8 cellular contexts compared by ENCODE assay signal in genomic region chr7:54933610-54934009, GRCh38.
DNase-seq lines count a peak whose midpoint lies in the region; ATAC-seq, FAIRE-seq and TF ChIP-seq lines count a peak whose summit lies in the region.

No MANE protein-coding gene starts in this region.

- FAIRE-seq in pancreas (lab: Jason Lieb, UNC), result no peak

- H3K9me3 Mint-ChIP-seq in activated CD4-positive, alpha-beta memory T cell treated with anti-CD3 and anti-CD28 coated beads for 36 hours, result peaks cover 12% of the 10 kb centered on the region

- H3K27me3 ChIP-seq in foreskin keratinocyte (no peaks in the 10 kb centered on the region), pancreas (no peaks in the 10 kb centered on the region)

- H3K27ac Mint-ChIP-seq in activated CD4-positive, alpha-beta memory T cell treated with anti-CD3 and anti-CD28 coated beads for 36 hours, result no peak overlapping the region

- no peaks in the 10 kb centered on the region for H3K9me3 ChIP-seq in pancreas

- CTCF ChIA-PET in activated CD4-positive, alpha-beta memory T cell treated with anti-CD3 and anti-CD28 coated beads for 36 hours (lab: Charles Lee), result no interaction called here

- TF ChIP-seq CTCF in AG09309 (IDR thresholded peaks at IDR 0.05; ENCODE audit: control insufficient read depth, insufficient read depth, low read depth, low read length, missing control alignments) (no peak), foreskin keratinocyte (conservative IDR thresholded peaks at IDR 0.05) (no peak), pancreas (IDR thresholded peaks at IDR 0.05) (no peak)

- POLR2A ChIA-PET in activated CD4-positive, alpha-beta memory T cell treated with anti-CD3 and anti-CD28 coated beads for 36 hours (lab: Charles Lee), result no interaction called here

- DNase-seq in AG09309 (ENCODE audit: low read depth) (no peak), foreskin keratinocyte (no peak), pancreas (no peak), NCI-H2171 treated with DMSO at 0.1 percent for 48 hours (lab: John Stamatoyannopoulos, UW) (no peak)
- no peak for DNase-seq in activated CD4-positive, alpha-beta T cell treated with anti-CD3 and anti-CD28 coated beads, Interleukin-2, amount 50 U/mL, for 1 hour
- DNase-seq in activated CD4-positive, alpha-beta memory T cell treated with anti-CD3 and anti-CD28 coated beads for 36 hours, result no peak

- H3K36me3 ChIP-seq in pancreas, result no peaks in the 10 kb centered on the region

- intact Hi-C loops in pancreas (cut with DNase I), result no loop called here
- intact Hi-C loops in activated CD4-positive, alpha-beta memory T cell treated with anti-CD3 and anti-CD28 coated beads for 36 hours (cut with micrococcal nuclease), result no loop called here

- no peaks in the 10 kb centered on the region for H3K4me1 ChIP-seq in foreskin keratinocyte
- peaks cover 5 to 11% (median 6%) of the 10 kb centered on the region in 3 donors for H3K4me1 ChIP-seq in pancreas

- H3K4me3 ChIP-seq in AG09309 (ENCODE audit: control insufficient read depth, low read depth, low read length), result peak overlapping the region; percentile 45
- peak overlapping the region in 3 of 4 donors; percentile 17 to 43 (median 35) for H3K4me3 ChIP-seq in pancreas

- WGBS in pancreas, 2 donors, result 5 to 11% methylated on average over 3 of the region's 3 CpGs

- H3K4me3 Mint-ChIP-seq in activated CD4-positive, alpha-beta memory T cell treated with anti-CD3 and anti-CD28 coated beads for 36 hours, result no peak overlapping the region

- peak; percentile 41 for ATAC-seq in SK-N-SH treated with all-trans-retinoic acid at 6 μM for 48 hours
- ATAC-seq in foreskin keratinocyte, result peak; percentile 7
- peak in 2 of 4 donors; percentile 4 for ATAC-seq in pancreas
- no peak for ATAC-seq in GM21786 (IDR thresholded peaks at IDR 0.05; ENCODE audit: unreplicated experiment)

- H3K27me3 Mint-ChIP-seq in activated CD4-positive, alpha-beta memory T cell treated with anti-CD3 and anti-CD28 coated beads for 36 hours, result peaks cover 41% of the 10 kb centered on the region

- no peaks in the 10 kb centered on the region for H3K4me1 Mint-ChIP-seq in activated CD4-positive, alpha-beta memory T cell treated with anti-CD3 and anti-CD28 coated beads for 36 hours (ENCODE audit: low read depth)

- H3K36me3 Mint-ChIP-seq in activated CD4-positive, alpha-beta memory T cell treated with anti-CD3 and anti-CD28 coated beads for 36 hours, result no peaks in the 10 kb centered on the region

- peak overlapping the region; percentile 7 for H3K27ac ChIP-seq in foreskin keratinocyte
- H3K27ac ChIP-seq in pancreas, result peak overlapping the region; percentile 32 to 71 (median 45)

TF ChIP-seq in SK-N-SH treated with all-trans-retinoic acid at 6 μM for 48 hours, 23 proteins besides CTCF, POLR2A, EP300 and RAD21:
- TF ChIP-seq, protein P1, sequence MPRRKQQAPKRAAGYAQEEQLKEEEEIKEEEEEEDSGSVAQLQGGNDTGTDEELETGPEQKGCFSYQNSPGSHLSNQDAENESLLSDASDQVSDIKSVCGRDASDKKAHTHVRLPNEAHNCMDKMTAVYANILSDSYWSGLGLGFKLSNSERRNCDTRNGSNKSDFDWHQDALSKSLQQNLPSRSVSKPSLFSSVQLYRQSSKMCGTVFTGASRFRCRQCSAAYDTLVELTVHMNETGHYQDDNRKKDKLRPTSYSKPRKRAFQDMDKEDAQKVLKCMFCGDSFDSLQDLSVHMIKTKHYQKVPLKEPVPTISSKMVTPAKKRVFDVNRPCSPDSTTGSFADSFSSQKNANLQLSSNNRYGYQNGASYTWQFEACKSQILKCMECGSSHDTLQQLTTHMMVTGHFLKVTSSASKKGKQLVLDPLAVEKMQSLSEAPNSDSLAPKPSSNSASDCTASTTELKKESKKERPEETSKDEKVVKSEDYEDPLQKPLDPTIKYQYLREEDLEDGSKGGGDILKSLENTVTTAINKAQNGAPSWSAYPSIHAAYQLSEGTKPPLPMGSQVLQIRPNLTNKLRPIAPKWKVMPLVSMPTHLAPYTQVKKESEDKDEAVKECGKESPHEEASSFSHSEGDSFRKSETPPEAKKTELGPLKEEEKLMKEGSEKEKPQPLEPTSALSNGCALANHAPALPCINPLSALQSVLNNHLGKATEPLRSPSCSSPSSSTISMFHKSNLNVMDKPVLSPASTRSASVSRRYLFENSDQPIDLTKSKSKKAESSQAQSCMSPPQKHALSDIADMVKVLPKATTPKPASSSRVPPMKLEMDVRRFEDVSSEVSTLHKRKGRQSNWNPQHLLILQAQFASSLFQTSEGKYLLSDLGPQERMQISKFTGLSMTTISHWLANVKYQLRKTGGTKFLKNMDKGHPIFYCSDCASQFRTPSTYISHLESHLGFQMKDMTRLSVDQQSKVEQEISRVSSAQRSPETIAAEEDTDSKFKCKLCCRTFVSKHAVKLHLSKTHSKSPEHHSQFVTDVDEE (CRISPR knock-in tag; IDR thresholded peaks at IDR 0.05), result 0 out of 2 replicates have a peak, but pooled peaks have one; percentile 12
- no peak for TF ChIP-seq ZNF8 (CRISPR knock-in tag; IDR thresholded peaks at IDR 0.05)
TF ChIP-seq in SK-N-SH treated with all-trans-retinoic acid at 6 μM for 48 hours: peak in this region for 1.
